Comparison of ENCODE assay signal across 10 cellular contexts in the genomic region with DNA sequence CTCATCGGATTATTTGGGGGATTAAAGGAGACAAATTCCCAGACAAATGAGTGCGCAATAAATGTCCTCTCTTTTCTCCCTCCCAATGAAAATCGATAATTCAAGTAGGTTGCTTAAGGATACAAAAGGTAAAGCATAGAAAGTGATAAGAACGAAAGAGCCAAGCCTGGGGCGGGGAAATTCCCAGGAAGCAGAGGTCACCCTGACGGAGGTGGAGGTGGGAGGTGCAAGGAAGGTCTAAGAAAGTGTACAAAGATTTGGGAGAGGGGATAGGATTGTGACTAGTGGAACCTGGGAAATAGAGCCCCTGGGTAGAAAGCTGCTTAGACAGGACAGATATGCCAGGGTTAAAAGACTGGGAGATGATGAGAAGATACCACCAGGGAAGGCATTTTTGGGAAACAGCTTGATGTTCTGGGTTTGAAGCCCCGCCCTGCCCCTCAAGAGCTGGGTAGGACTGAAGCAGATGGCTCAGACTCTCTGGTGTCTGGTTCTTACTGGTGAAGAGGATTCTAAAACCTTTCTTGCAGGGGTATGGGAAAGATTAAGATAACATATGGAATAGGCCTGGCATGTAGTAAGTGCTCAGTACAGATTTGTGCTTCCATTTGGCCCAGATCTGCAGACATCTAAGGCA. TPM values are rescaled to one million over a fixed set of nuclear protein-coding genes. Genes with fewer than 3 reads are reported as not detected.
DNase-seq lines count a peak whose midpoint lies in the region; ATAC-seq, FAIRE-seq and TF ChIP-seq lines count a peak whose summit lies in the region.
"Had no signal": no experiment of that assay in that cellular context is flagged by ENCODE, and none has a peak within 500 bp of the region (broad histone marks: within the 10 kb centered on the region; RNA-seq: fewer than 3 reads in every experiment).

No MANE protein-coding gene starts in this region.

- H3K9ac ChIP-seq in GM12878 (ENCODE audit: control insufficient read depth, insufficient read depth, low read length), result no peak overlapping the region

- CTCF ChIA-PET in CD8-positive, alpha-beta T cell (lab: Charles Lee), result interaction anchor here (1.1 kb wide), 1 partner anchor 44 kb away, joined by 3 read pairs; no protein-coding TSS in a partner anchor
- CTCF ChIA-PET in GM12878 (lab: Yijun Ruan, JAX), result interaction anchor here (2.1 kb wide), 1 partner anchor 32 kb away, joined by 6 read pairs; no protein-coding TSS in a partner anchor

- H3K79me2 ChIP-seq in GM12878 (ENCODE audit: control insufficient read depth, insufficient read depth, low read length), result peaks cover 5% of the 10 kb centered on the region

- peak overlapping the region; percentile 93 for H3K4me3 Mint-ChIP-seq in CD8-positive, alpha-beta T cell
- H3K4me3 Mint-ChIP-seq in natural killer cell, result peak overlapping the region; percentile 87

- no peak for ATAC-seq in CD8-positive, alpha-beta T cell
- no peak for ATAC-seq in GM12878
- ATAC-seq in natural killer cell, result no peak
- no peak for ATAC-seq in HG03460 (IDR thresholded peaks at IDR 0.05; ENCODE audit: unreplicated experiment)

- peaks cover 5% of the 10 kb centered on the region; the same call in 1 of the 2 replicates for H4K20me1 ChIP-seq in GM12878 (ENCODE audit: control insufficient read depth, insufficient read depth)

- H3K4me1 Mint-ChIP-seq in CD8-positive, alpha-beta T cell (ENCODE audit: low read depth), result peaks cover 36% of the 10 kb centered on the region
- H3K4me1 Mint-ChIP-seq in natural killer cell, result peaks cover 25 to 30% of the 10 kb centered on the region in 2 donors

- TF ChIP-seq RAD21 in GM12878 (IDR thresholded peaks at IDR 0.05; ENCODE audit: insufficient read depth, low read depth, low read length), result no peak

- peak overlapping the region; percentile 95 for H3K4me2 ChIP-seq in GM12878 (ENCODE audit: control insufficient read depth, insufficient read depth)

- no peaks in the 10 kb centered on the region for H3K27me3 ChIP-seq in CD8-positive, alpha-beta T cell (ENCODE audit: insufficient read depth, low read length)
- no peaks in the 10 kb centered on the region for H3K27me3 ChIP-seq in GM12878 (replicated peaks in 1 of 2; ENCODE audit: control insufficient read depth in 2 of 2, insufficient read depth in 2 of 2, low read length in 1 of 2)

- RAD21 ChIA-PET in GM12878 (lab: Charles Lee; ENCODE audit: unreplicated experiment), result no interaction called here

- H3K9me3 ChIP-seq in CD8-positive, alpha-beta T cell (ENCODE audit: low read length), result no peaks in the 10 kb centered on the region
- H3K9me3 ChIP-seq in GM12878 (replicated peaks; ENCODE audit: control insufficient read depth, insufficient read depth, low read length), result no peaks in the 10 kb centered on the region

- H3K4me1 ChIP-seq in CD8-positive, alpha-beta T cell (ENCODE audit: insufficient read depth, low read length), result peaks cover 28% of the 10 kb centered on the region
- H3K4me1 ChIP-seq in GM12878 (ENCODE audit: control insufficient read depth, insufficient read depth, low read length), result peaks cover 14% of the 10 kb centered on the region

- TF ChIP-seq CTCF in CD8-positive, alpha-beta T cell (IDR thresholded peaks at IDR 0.05), result no peak
- TF ChIP-seq CTCF in GM12878 (IDR thresholded peaks at IDR 0.05 in 2 of 3, conservative IDR thresholded peaks at IDR 0.05 in 1 of 3; ENCODE audit: control insufficient read depth in 2 of 3, extremely low read depth in 1 of 3, insufficient read depth in 1 of 3, low read depth in 3 of 3, low read length in 3 of 3), result no peak
- no peak for TF ChIP-seq CTCF in natural killer cell (IDR thresholded peaks at IDR 0.05)

- TF ChIP-seq POLR2A in GM12878 (IDR thresholded peaks at IDR 0.05; ENCODE audit: low read depth, low read length), result no peak

- BruUV-seq in GM12878 (replicated peaks; lab: Mats Ljungman, UMichigan), result no TSS peak

- SMC1A ChIA-PET in GM12878 (lab: Charles Lee; ENCODE audit: uncharacterized antibody, unreplicated experiment), result no interaction called here

- no peak overlapping the region for H3K4me3 ChIP-seq in CD8-positive, alpha-beta T cell (ENCODE audit: low read depth, low read length)
- peak overlapping the region; percentile 56 for H3K4me3 ChIP-seq in Jurkat, Clone E6-1 (ENCODE audit: low read length)
- 0 out of 2 replicates have a peak overlapping the region, but pooled peaks have one; percentile 77 for H3K4me3 ChIP-seq in GM12878

- 41% methylated on average over 7 of the region's 7 CpGs for WGBS in GM12878 (ENCODE audit: insufficient coverage, insufficient replicate concordance, low lambda C conversion rate, missing lambda C conversion rate)

- H2AFZ ChIP-seq in GM12878 (ENCODE audit: control insufficient read depth, low read depth, low read length), result peak overlapping the region; percentile 95

- TF ChIP-seq EP300 in GM12878 (IDR thresholded peaks at IDR 0.05; ENCODE audit: borderline replicate concordance in 1 of 2, control insufficient read depth in 1 of 2, low read depth in 2 of 2, low read length in 2 of 2), result no peak

- POLR2A ChIA-PET in CD8-positive, alpha-beta T cell (lab: Charles Lee), result interaction anchor here (0.9 to 1.3 kb wide), 3 partner anchors 17 to 59 kb away, joined by 3 to 4 read pairs (median 3); no protein-coding TSS in a partner anchor
- POLR2A ChIA-PET in GM12878 (lab: Charles Lee), result no interaction called here

- peaks cover 5% of the 10 kb centered on the region for H3K36me3 Mint-ChIP-seq in CD8-positive, alpha-beta T cell
- H3K36me3 Mint-ChIP-seq in natural killer cell, result no peaks in the 10 kb centered on the region

- H3K9me3 Mint-ChIP-seq in CD8-positive, alpha-beta T cell, result no peaks in the 10 kb centered on the region
- no peaks in the 10 kb centered on the region for H3K9me3 Mint-ChIP-seq in natural killer cell

- in situ Hi-C loops in GM12878 (cut with MboI), result no loop called here

- H3K27ac ChIP-seq in CD8-positive, alpha-beta T cell (ENCODE audit: low read depth, low read length), result no peak overlapping the region
- H3K27ac ChIP-seq in GM12878 (ENCODE audit: control insufficient read depth, insufficient read depth), result no peak overlapping the region

- H3K27me3 Mint-ChIP-seq in CD8-positive, alpha-beta T cell (ENCODE audit: low read depth), result peaks cover 6% of the 10 kb centered on the region
- peaks cover 0 to 7% of the 10 kb centered on the region in 2 donors for H3K27me3 Mint-ChIP-seq in natural killer cell (ENCODE audit: low read depth in 2 of 2)

- H3K36me3 ChIP-seq in CD8-positive, alpha-beta T cell (ENCODE audit: insufficient read depth, low read length), result no peaks in the 10 kb centered on the region
- no peaks in the 10 kb centered on the region for H3K36me3 ChIP-seq in GM12878 (ENCODE audit: control insufficient read depth in 2 of 2, insufficient read depth in 2 of 2, low read length in 1 of 2)

- no peak for FAIRE-seq in GM12878 (lab: Jason Lieb, UNC)

- no peak overlapping the region for H3K27ac Mint-ChIP-seq in CD8-positive, alpha-beta T cell
- H3K27ac Mint-ChIP-seq in natural killer cell, result peak overlapping the region; percentile 72 to 88

- intact Hi-C loops in CD8-positive, alpha-beta T cell (cut with DNase I, micrococcal nuclease), result loop anchor here (1.0 to 10.0 kb wide), 4 partner anchors 45 to 421 kb away; no protein-coding TSS in a partner anchor
- intact Hi-C loops in GM12878 (cut with micrococcal nuclease; ENCODE audit: unreplicated experiment) (loop anchor here (5.0 kb wide), 1 partner anchor 42 kb away; no protein-coding TSS in a partner anchor), natural killer cell (cut with micrococcal nuclease) (loop anchor here (2.0 to 10.0 kb wide), 2 partner anchors 61 to 815 kb away; a partner anchor contains a TSS)

- no peak for DNase-seq in CD8-positive, alpha-beta T cell
- DNase-seq in Jurkat, Clone E6-1 (ENCODE audit: low read depth, low spot score), result no peak
- no peak for DNase-seq in GM12878 (ENCODE audit: low read depth, low spot score)
- no peak for DNase-seq in natural killer cell
- DNase-seq in SHP77 (lab: John Stamatoyannopoulos, UW), result no peak
- no peak for DNase-seq in activated CD8-positive, alpha-beta memory T cell treated with anti-CD3 and anti-CD28 coated beads, Interleukin-2, amount 50 U/mL, for 48 hours
- DNase-seq in stimulated activated naive CD4-positive, alpha-beta T cell (lab: John Stamatoyannopoulos, UW), result no peak
- DNase-seq: effector CD4-positive, alpha-beta T cell; stimulated activated CD4-positive, alpha-beta T cell treated with anti-CD3 and anti-CD28 coated beads, Interleukin-2, amount 100 ng/mL, for 24 hours had no signal

TF ChIP-seq in GM12878, 131 proteins besides CTCF, POLR2A, EP300 and RAD21 (continues in another document):
- TF ChIP-seq IRF4 (IDR thresholded peaks at IDR 0.05; ENCODE audit: low read depth, low read length), result no peak
- TF ChIP-seq, protein P1, sequence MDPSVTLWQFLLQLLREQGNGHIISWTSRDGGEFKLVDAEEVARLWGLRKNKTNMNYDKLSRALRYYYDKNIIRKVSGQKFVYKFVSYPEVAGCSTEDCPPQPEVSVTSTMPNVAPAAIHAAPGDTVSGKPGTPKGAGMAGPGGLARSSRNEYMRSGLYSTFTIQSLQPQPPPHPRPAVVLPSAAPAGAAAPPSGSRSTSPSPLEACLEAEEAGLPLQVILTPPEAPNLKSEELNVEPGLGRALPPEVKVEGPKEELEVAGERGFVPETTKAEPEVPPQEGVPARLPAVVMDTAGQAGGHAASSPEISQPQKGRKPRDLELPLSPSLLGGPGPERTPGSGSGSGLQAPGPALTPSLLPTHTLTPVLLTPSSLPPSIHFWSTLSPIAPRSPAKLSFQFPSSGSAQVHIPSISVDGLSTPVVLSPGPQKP (IDR thresholded peaks at IDR 0.05; ENCODE audit: low read depth, low read length), result no peak

RNA-seq across cellular contexts. Expression of a gene that starts 1.1 kb away (rescaled TPM):
- 1 to 10 TPM; 4.3 to 4.9 TPM for total RNA-seq in CD8-positive, alpha-beta T cell
- 6.0 TPM for polyA plus RNA-seq in Jurkat, Clone E6-1 (2012; ENCODE audit: insufficient read depth, insufficient read length)
- 10.9 and 13.4 TPM in 2 replicates for total RNA-seq in GM12878 (2013; cell fraction: nucleolus; rRNA removed)
- total RNA-seq in GM12878 (2014; rRNA removed), result 2.1 and 2.9 TPM in 2 replicates
- 1.2 and 1.5 TPM in 2 replicates for total RNA-seq in GM12878 (2014; rRNA removed; fragmentation: Illumina TruSeq; extraction: Trizol)
- total RNA-seq in GM12878 (2021), result 2.5 and 2.7 TPM in 2 replicates
- 0.52 TPM for polyA plus RNA-seq in GM12878 (2011; ENCODE audit: low read depth)
- polyA plus RNA-seq in GM12878 (2011; rRNA removed), result 0.89 and 2.4 TPM in 2 replicates
- 3.2 and 4.9 TPM in 2 replicates for polyA plus RNA-seq in GM12878 (2011; cell fraction: cytosol; rRNA removed)
- polyA plus RNA-seq in GM12878 (2011; cell fraction: nucleus; rRNA removed), result 7.3 and 12.1 TPM in 2 replicates
- polyA plus RNA-seq in GM12878 (2012), result 0.95 and 1.3 TPM in 2 replicates
- 0.19 and 1.1 TPM in 2 replicates for polyA plus RNA-seq in GM12878 (2014; fragmentation: Illumina TruSeq; extraction: Trizol)
- polyA plus RNA-seq in GM12878 (2014; fragmentation: Nextera tagmentation; extraction: Ambion mirVana), result under 1 TPM in 1 of 2 experiments, not detected in 1; 0.04 TPM
- 3.0 and 3.1 TPM in 2 replicates for polyA plus RNA-seq in GM12878 (2014; rRNA removed)
- 1 to 10 TPM; 2.0 to 2.1 TPM for polyA plus RNA-seq in GM12878 (2016; fragmentation: Nextera tagmentation; extraction: Ambion mirVana)
- polyA minus RNA-seq in GM12878 (2011; rRNA and poly(A)+ RNA removed), result 2.0 and 4.1 TPM in 2 replicates
- polyA minus RNA-seq in GM12878 (2011; cell fraction: cytosol; rRNA and poly(A)+ RNA removed), result 1.8 and 2.3 TPM in 2 replicates
- 2.8 and 5.5 TPM in 2 replicates for polyA minus RNA-seq in GM12878 (2011; cell fraction: nucleus; rRNA and poly(A)+ RNA removed)
- 10 to 100 TPM in 2 of 3 donors, 1 to 10 TPM in 1; 6.5 to 16.2 (median 10.4) TPM for total RNA-seq in natural killer cell
